In genomic region chr6:116060572-116061283, GRCh38 we compare ENCODE assay signal across 8 cellular contexts. TPM values are rescaled to one million over a fixed set of nuclear protein-coding genes. Genes with fewer than 3 reads are reported as not detected.
DNase-seq lines count a peak whose midpoint lies in the region; ATAC-seq, FAIRE-seq and TF ChIP-seq lines count a peak whose summit lies in the region.

A gene with protein sequence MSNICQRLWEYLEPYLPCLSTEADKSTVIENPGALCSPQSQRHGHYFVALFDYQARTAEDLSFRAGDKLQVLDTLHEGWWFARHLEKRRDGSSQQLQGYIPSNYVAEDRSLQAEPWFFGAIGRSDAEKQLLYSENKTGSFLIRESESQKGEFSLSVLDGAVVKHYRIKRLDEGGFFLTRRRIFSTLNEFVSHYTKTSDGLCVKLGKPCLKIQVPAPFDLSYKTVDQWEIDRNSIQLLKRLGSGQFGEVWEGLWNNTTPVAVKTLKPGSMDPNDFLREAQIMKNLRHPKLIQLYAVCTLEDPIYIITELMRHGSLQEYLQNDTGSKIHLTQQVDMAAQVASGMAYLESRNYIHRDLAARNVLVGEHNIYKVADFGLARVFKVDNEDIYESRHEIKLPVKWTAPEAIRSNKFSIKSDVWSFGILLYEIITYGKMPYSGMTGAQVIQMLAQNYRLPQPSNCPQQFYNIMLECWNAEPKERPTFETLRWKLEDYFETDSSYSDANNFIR (minus strand): TSS chr6:116060891. CDS start chr6:116060311, 580 bp downstream.

- H3K56ac ChIP-seq in H1 (replicated peaks; ENCODE audit: insufficient read length, low read depth, low read length) = no peak within 1 kb of the TSS

- H3K4me1 ChIP-seq in MM.1S (ENCODE audit: low read length) (peaks cover 5% of the 10 kb centered on the region), H1 (replicated peaks in 1 of 4; ENCODE audit: control insufficient read depth in 3 of 4, insufficient read depth in 4 of 4, low read length in 3 of 4) (no peaks in the 10 kb centered on the region), osteoblast (ENCODE audit: insufficient read depth, low read length) (no peaks in the 10 kb centered on the region)

- TF ChIP-seq EP300 in H1 (IDR thresholded peaks at IDR 0.05; ENCODE audit: borderline replicate concordance in 1 of 2, low read depth in 2 of 2, low read length in 2 of 2) = no peak

- no peaks in the 10 kb centered on the region for H3K36me3 Mint-ChIP-seq in activated naive CD4-positive, alpha-beta T cell treated with anti-CD3 and anti-CD28 coated beads, Interleukin-2, amount 50 U/mL, for 72 hours
- no peaks in the 10 kb centered on the region for H3K36me3 Mint-ChIP-seq in activated naive CD4-positive, alpha-beta T cell treated with anti-CD3 and anti-CD28 coated beads for 36 hours (ENCODE audit: low read depth)

- TF ChIP-seq POLR2A in H1 (IDR thresholded peaks at IDR 0.05; ENCODE audit: control extremely low read depth in 1 of 2, low read depth in 2 of 2, low read length in 2 of 2) = no peak

- WGBS in H1 (ENCODE audit: extremely low coverage in 1 of 2, insufficient coverage in 1 of 2, insufficient read length in 1 of 2, insufficient replicate concordance in 2 of 2, low coverage in 1 of 2, low lambda C conversion rate in 2 of 2, missing lambda C conversion rate in 1 of 2), 2 experiments = 84% methylated on average over 7 of the region's 7 CpGs; no CpG with 5 or more reads in 1 of the 2 experiments

- no peaks in the 10 kb centered on the region for H3K4me1 Mint-ChIP-seq in activated naive CD4-positive, alpha-beta T cell treated with anti-CD3 and anti-CD28 coated beads for 36 hours (ENCODE audit: low read depth)

- CTCF ChIA-PET in H1 (lab: Charles Lee; ENCODE audit: partially characterized antibody) = interaction anchor here (0.9 to 3.3 kb wide), 18 partner anchors 9 to 130 kb away, joined by 3 to 11 read pairs (median 4); partner anchors contain the start of gene NT5DC1
- CTCF ChIA-PET in activated naive CD4-positive, alpha-beta T cell treated with anti-CD3 and anti-CD28 coated beads for 36 hours (lab: Charles Lee) = no interaction called here

- ATAC-seq in activated naive CD4-positive, alpha-beta T cell treated with anti-CD3 and anti-CD28 coated beads, Interleukin-2, amount 50 U/mL, for 72 hours = no peak
- no peak for ATAC-seq in HG02852 (IDR thresholded peaks at IDR 0.05; ENCODE audit: unreplicated experiment)

- peak within 1 kb of the TSS; percentile 61; the same call in 1 of the 2 replicates for H3K27ac ChIP-seq in MM.1S (ENCODE audit: low read length)
- no peak within 1 kb of the TSS for H3K27ac ChIP-seq in H1 (ENCODE audit: low read depth, low read length)
- H3K27ac ChIP-seq in osteoblast (ENCODE audit: low read depth, low read length) = peak within 1 kb of the TSS; percentile 58

- FAIRE-seq in H1 (lab: Jason Lieb, UNC) = no peak

- no peaks in the 10 kb centered on the region for H3K79me1 ChIP-seq in H1 (ENCODE audit: low read depth, low read length)

- H2BK20ac ChIP-seq in H1 (ENCODE audit: low read length) = no peak within 1 kb of the TSS

- H2BK120ac ChIP-seq in H1 (replicated peaks; ENCODE audit: low read depth, low read length) = no peak within 1 kb of the TSS

- H3K79me2 ChIP-seq in MM.1S (ENCODE audit: low read length) (no peaks in the 10 kb centered on the region), H1 (ENCODE audit: control insufficient read depth in 1 of 2, insufficient read depth in 2 of 2, low read length in 2 of 2) (no peaks in the 10 kb centered on the region), osteoblast (ENCODE audit: insufficient read depth, low read length) (no peaks in the 10 kb centered on the region)

- no peak within 1 kb of the TSS for H3K18ac ChIP-seq in H1 (ENCODE audit: extremely low read depth, low read length)

- H4K91ac ChIP-seq in H1 (replicated peaks; ENCODE audit: insufficient read length, low read length) = no peak within 1 kb of the TSS

- no peaks in the 10 kb centered on the region for H3K9me2 ChIP-seq in MM.1S (replicated peaks; ENCODE audit: insufficient read depth, low read length)

- H3K27ac Mint-ChIP-seq in activated naive CD4-positive, alpha-beta T cell treated with anti-CD3 and anti-CD28 coated beads, Interleukin-2, amount 50 U/mL, for 72 hours = no peak within 1 kb of the TSS
- H3K27ac Mint-ChIP-seq in activated naive CD4-positive, alpha-beta T cell treated with anti-CD3 and anti-CD28 coated beads for 36 hours = no peak within 1 kb of the TSS

- H3K4me3 ChIP-seq in MM.1S (ENCODE audit: low read length) (peak within 1 kb of the TSS; percentile 72), H1 (ENCODE audit: extremely low read depth in 1 of 4, insufficient read depth in 2 of 4, low read depth in 3 of 4, low read length in 4 of 4) (no peak within 1 kb of the TSS), osteoblast (ENCODE audit: insufficient read depth, low read length) (peak within 1 kb of the TSS; percentile 73)

- no peaks in the 10 kb centered on the region; the same call in 1 of the 2 replicates for H3K23me2 ChIP-seq in H1 (ENCODE audit: low read depth, low read length)

- TF ChIP-seq RAD21 in H1 (IDR thresholded peaks at IDR 0.05 in 1 of 2, conservative IDR thresholded peaks at IDR 0.05 in 1 of 2; ENCODE audit: low read depth in 2 of 2, low read length in 2 of 2) = no peak

- no peak within 1 kb of the TSS for H3K14ac ChIP-seq in H1 (ENCODE audit: insufficient read length)

- H4K20me1 ChIP-seq in MM.1S (ENCODE audit: insufficient read depth, low read length) (no peaks in the 10 kb centered on the region), H1 (replicated peaks in 1 of 2; ENCODE audit: control insufficient read depth in 1 of 2, insufficient read depth in 2 of 2, low read length in 2 of 2) (no peaks in the 10 kb centered on the region), osteoblast (ENCODE audit: insufficient read depth, low read length) (no peaks in the 10 kb centered on the region)

- H2BK5ac ChIP-seq in H1 (ENCODE audit: low read depth, low read length) = no peak within 1 kb of the TSS

- no peaks in the 10 kb centered on the region for H3K9me3 Mint-ChIP-seq in activated naive CD4-positive, alpha-beta T cell treated with anti-CD3 and anti-CD28 coated beads, Interleukin-2, amount 50 U/mL, for 72 hours
- no peaks in the 10 kb centered on the region for H3K9me3 Mint-ChIP-seq in activated naive CD4-positive, alpha-beta T cell treated with anti-CD3 and anti-CD28 coated beads for 36 hours

- no peak within 1 kb of the TSS for H2BK15ac ChIP-seq in H1 (ENCODE audit: low read length)

- H3K27me3 ChIP-seq in MM.1S (replicated peaks; ENCODE audit: insufficient read depth, low read length) (no peaks in the 10 kb centered on the region), H1 (replicated peaks in 1 of 4; ENCODE audit: control insufficient read depth in 3 of 4, extremely low read depth in 1 of 4, insufficient read depth in 3 of 4, low read length in 3 of 4) (no peaks in the 10 kb centered on the region), osteoblast (ENCODE audit: insufficient read depth, low read length) (no peaks in the 10 kb centered on the region)

- H3K9me3 ChIP-seq in MM.1S (replicated peaks; ENCODE audit: insufficient read depth, low read length) = no peaks in the 10 kb centered on the region
- no peaks in the 10 kb centered on the region for H3K9me3 ChIP-seq in H1 (ENCODE audit: insufficient read depth in 2 of 2, low read depth in 1 of 2, low read length in 1 of 2)
- H3K9me3 ChIP-seq in osteoblast (ENCODE audit: low read depth, low read length) = no peaks in the 10 kb centered on the region

- H3F3A ChIP-seq in MM.1S (ENCODE audit: insufficient read depth, low read length) = peaks cover 12% of the 10 kb centered on the region

- H4K8ac ChIP-seq in H1 (ENCODE audit: extremely low read depth, insufficient read depth, low read length) = peak within 1 kb of the TSS; percentile 58

- intact Hi-C loops in activated naive CD4-positive, alpha-beta T cell treated with anti-CD3 and anti-CD28 coated beads for 36 hours (cut with micrococcal nuclease) = no loop called here

- peaks cover 7% of the 10 kb centered on the region for H3K27me3 Mint-ChIP-seq in activated naive CD4-positive, alpha-beta T cell treated with anti-CD3 and anti-CD28 coated beads for 36 hours (ENCODE audit: low read depth)

- DNase-seq in EH (ENCODE audit: low read depth) (peak; percentile 18), MM.1S (peak; percentile 32), H1 (ENCODE audit: low read depth in 1 of 2, low spot score in 2 of 2) (no peak), osteoblast (ENCODE audit: insufficient read length, low spot score, missing footprints) (peak; percentile 34), middle frontal gyrus (ENCODE audit: extremely low spot score, low spot score) (no peak)
- DNase-seq in activated naive CD4-positive, alpha-beta T cell treated with anti-CD3 and anti-CD28 coated beads, Interleukin-2, amount 50 U/mL, for 72 hours (ENCODE audit: low spot score in 2 of 2) = no peak
- DNase-seq in activated naive CD4-positive, alpha-beta T cell treated with anti-CD3 and anti-CD28 coated beads for 36 hours = no peak

- POLR2A ChIA-PET in H1 (lab: Charles Lee; ENCODE audit: partially characterized antibody) = interaction anchor here (0.7 to 0.9 kb wide), 2 partner anchors 16 to 40 kb away, joined by 3 read pairs; partner anchors contain the start of gene NT5DC1

- H3K23ac ChIP-seq in H1 (ENCODE audit: insufficient read length) = no peak within 1 kb of the TSS

- H2AFZ ChIP-seq in MM.1S (ENCODE audit: low read length) (peak within 1 kb of the TSS; percentile 92), H1 (ENCODE audit: low read length) (peak within 1 kb of the TSS; percentile 90; the same call in 1 of the 2 replicates), osteoblast (ENCODE audit: low read length) (peak within 1 kb of the TSS; percentile 98)

- no peak within 1 kb of the TSS for H2AK5ac ChIP-seq in H1 (ENCODE audit: low read depth, low read length)

- H3K4ac ChIP-seq in H1 (replicated peaks; ENCODE audit: insufficient read length, low read depth, low read length) = no peak within 1 kb of the TSS

- peak; percentile 46 for TF ChIP-seq CTCF in MM.1S (IDR thresholded peaks at IDR 0.05; ENCODE audit: low read length)
- TF ChIP-seq CTCF in H1 (IDR thresholded peaks at IDR 0.05; ENCODE audit: control extremely low read depth in 1 of 3, insufficient read depth in 1 of 3, low read depth in 1 of 3, low read length in 3 of 3) = no peak
- TF ChIP-seq CTCF in osteoblast (IDR thresholded peaks at IDR 0.05; ENCODE audit: extremely low read depth, low read depth, low read length) = peak; percentile 41

- H3K4me2 ChIP-seq in MM.1S (ENCODE audit: low read depth, low read length) (peak within 1 kb of the TSS; percentile 84), H1 (ENCODE audit: insufficient read depth in 1 of 2, low read depth in 2 of 2, low read length in 2 of 2) (no peak within 1 kb of the TSS), osteoblast (ENCODE audit: insufficient read depth, low read length) (peak within 1 kb of the TSS; percentile 88)

- no peak within 1 kb of the TSS for H2BK12ac ChIP-seq in H1 (ENCODE audit: low read depth, low read length)

- no peak within 1 kb of the TSS for H4K5ac ChIP-seq in H1 (ENCODE audit: insufficient read length, low read depth, low read length)

- H3K36me3 ChIP-seq in MM.1S (replicated peaks; ENCODE audit: insufficient read depth, low read length) (no peaks in the 10 kb centered on the region), H1 (ENCODE audit: control insufficient read depth in 2 of 4, insufficient read depth in 4 of 4, low read length in 3 of 4) (no peaks in the 10 kb centered on the region), osteoblast (ENCODE audit: insufficient read depth, low read length) (no peaks in the 10 kb centered on the region)

- H3K4me3 Mint-ChIP-seq in activated naive CD4-positive, alpha-beta T cell treated with anti-CD3 and anti-CD28 coated beads for 36 hours = no peak within 1 kb of the TSS

- H3K9ac ChIP-seq in MM.1S (ENCODE audit: low read length) (peak within 1 kb of the TSS; percentile 52), H1 (replicated peaks in 1 of 4; ENCODE audit: extremely low read depth in 1 of 4, low read depth in 3 of 4, low read length in 3 of 4) (no peak within 1 kb of the TSS)

RNA-seq across cellular contexts. Expression of the gene that starts here (rescaled TPM):
- total RNA-seq in H1 (2021; fragmentation: NEBNext Ultra II Directional; extraction: Animal tissue kit (Norgen Biotek cat#: 25700)) = 0.19 and 0.24 TPM in 2 replicates
- polyA plus RNA-seq in H1 (2011; rRNA removed) = 0.06 and 0.11 TPM in 2 replicates
- polyA plus RNA-seq in H1 (2011; cell fraction: cytosol; rRNA removed) = 0.12 TPM
- 0.06 TPM for polyA plus RNA-seq in H1 (2011; cell fraction: nucleus; rRNA removed)
- polyA plus RNA-seq in H1 (2012, experiment 1 of 2) = 0.05 to 0.10 TPM (median 0.06 TPM) in 4 replicates
- not detected for polyA plus RNA-seq in H1 (2012, experiment 2 of 2)
- 0.08 TPM for polyA plus RNA-seq in H1 (2013, experiment 1 of 2)
- polyA plus RNA-seq in H1 (2013, experiment 2 of 2) = 0.07 TPM
- 0.25 and 0.41 TPM in 2 replicates for polyA minus RNA-seq in H1 (2011; rRNA and poly(A)+ RNA removed)
- polyA minus RNA-seq in H1 (2011; cell fraction: cytosol; rRNA and poly(A)+ RNA removed) = 0.07 TPM
- 0.60 TPM for polyA minus RNA-seq in H1 (2011; cell fraction: nucleus; rRNA and poly(A)+ RNA removed)
- 1.1 and 1.2 TPM in 2 replicates for total RNA-seq in osteoblast
- total RNA-seq in activated naive CD4-positive, alpha-beta T cell treated with anti-CD3 and anti-CD28 coated beads, Interleukin-2, amount 50 U/mL, for 72 hours = under 1 TPM; 0.02 to 0.12 TPM
- total RNA-seq in activated naive CD4-positive, alpha-beta T cell treated with anti-CD3 and anti-CD28 coated beads for 36 hours = not detected

Comparison
In these comparisons a context has a peak if more than half of its experiments do, and no peak if none do; other contexts are left out.
1. DNase-seq: peak in EH (single experiment), MM.1S (single experiment) and osteoblast (single experiment); none in H1 (0 of 2), activated naive CD4-positive, alpha-beta T cell treated with anti-CD3 and anti-CD28 coated beads, Interleukin-2, amount 50 U/mL, for 72 hours (0 of 2), activated naive CD4-positive, alpha-beta T cell treated with anti-CD3 and anti-CD28 coated beads for 36 hours (single experiment) and middle frontal gyrus (single experiment).
2. H3K4me2 ChIP-seq: peak in MM.1S (single experiment) and osteoblast (single experiment); none in H1 (0 of 2).
3. H3K4me3 ChIP-seq: peak in MM.1S (single experiment) and osteoblast (single experiment); none in H1 (0 of 4).
4. CTCF ChIP-seq: peak in MM.1S (single experiment) and osteoblast (single experiment); none in H1 (0 of 3).
5. Peak in every context shown above with its lines, with median percentiles within 50 percentile points of each other: H2AFZ ChIP-seq.